Comparison of ENCODE assay signal across 9 cellular contexts in the genomic region with DNA sequence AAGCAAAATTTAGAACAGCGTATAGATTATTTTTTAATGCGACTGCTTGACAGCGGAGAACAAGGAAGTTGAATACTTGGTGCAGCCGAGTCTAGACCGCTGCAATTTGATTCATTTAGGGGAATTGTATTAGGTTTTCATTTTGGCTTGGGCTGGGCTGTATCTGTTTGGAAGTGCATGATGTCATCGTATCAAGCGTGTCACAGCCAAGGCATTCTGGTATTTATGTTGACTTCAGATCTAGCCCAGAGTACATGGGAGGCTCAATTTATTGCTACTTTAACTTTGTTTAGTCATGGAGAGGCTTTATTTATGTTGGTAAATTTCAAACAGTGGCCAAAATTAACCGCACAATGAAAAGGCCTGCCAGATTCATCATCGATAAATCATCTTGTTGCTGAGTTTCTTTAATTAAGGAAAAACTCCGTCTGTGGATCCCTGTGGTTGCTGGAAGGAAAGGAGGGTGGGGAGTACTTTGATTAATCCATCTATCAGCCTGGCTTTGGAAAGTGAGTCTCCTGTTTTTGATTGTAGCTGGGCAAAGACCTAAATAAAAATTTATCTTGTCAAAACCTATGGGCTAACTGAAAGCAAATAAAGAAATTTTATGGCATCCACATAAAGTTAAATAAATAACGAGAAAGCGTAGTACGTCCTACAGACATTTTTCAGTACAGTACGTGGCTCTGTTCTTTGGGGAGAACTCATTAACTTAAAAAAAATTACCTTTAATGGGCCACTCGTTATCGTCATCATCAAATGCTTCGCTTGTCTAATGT.
A peak's percentile ranks its signal among the peaks of the same experiment; 100 is the strongest.
DNase-seq lines count a peak whose midpoint lies in the region; ATAC-seq, FAIRE-seq and TF ChIP-seq lines count a peak whose summit lies in the region.
"Had no signal": no experiment of that assay in that cellular context is flagged by ENCODE, and none has a peak within 500 bp of the region (broad histone marks: within the 10 kb centered on the region; RNA-seq: fewer than 3 reads in every experiment).

No MANE protein-coding gene starts in this region.

- ATAC-seq in HepG2 (no peak), right lobe of liver (no peak), GM21526 (IDR thresholded peaks at IDR 0.05; ENCODE audit: low FRiP score, unreplicated experiment) (no peak), GM21825 (IDR thresholded peaks at IDR 0.05; ENCODE audit: unreplicated experiment) (no peak)
- ATAC-seq in stimulated activated memory B cell treated with anti-CD40 and anti-IgM and Interleukin-4, amounts not matched to agents 10 μg/mL and 1 μg/mL and 100 μg/mL, for 72 hours: no peak

- no peak overlapping the region for H3K4me3 ChIP-seq in HepG2 (replicated peaks in 1 of 3; ENCODE audit: insufficient read depth in 1 of 3, low read depth in 2 of 3, low read length in 3 of 3)
- H3K4me3 ChIP-seq in right lobe of liver: no peak overlapping the region
- H3K4me3 ChIP-seq in mammary epithelial cell (replicated peaks in 1 of 3; ENCODE audit: insufficient read depth in 1 of 3, low read depth in 2 of 3, low read length in 3 of 3): no peak overlapping the region

- TF ChIP-seq RAD21 in HepG2 (CRISPR knock-in tag; IDR thresholded peaks at IDR 0.05): no peak

- peak overlapping the region; percentile 97 for H3K27ac Mint-ChIP-seq in mesothelial cell of epicardium
- H3K27ac Mint-ChIP-seq in stimulated activated memory B cell treated with anti-CD40 and anti-IgM and Interleukin-4, amounts not matched to agents 10 μg/mL and 1 μg/mL and 100 μg/mL, for 72 hours: no peak overlapping the region

- no peaks in the 10 kb centered on the region for H3K27me3 Mint-ChIP-seq in mesothelial cell of epicardium (ENCODE audit: low read depth)
- peaks cover 36% of the 10 kb centered on the region for H3K27me3 Mint-ChIP-seq in stimulated activated memory B cell treated with anti-CD40 and anti-IgM and Interleukin-4, amounts not matched to agents 10 μg/mL and 1 μg/mL and 100 μg/mL, for 72 hours

- no peaks in the 10 kb centered on the region for H3K9me3 ChIP-seq in HepG2 (ENCODE audit: low read length)
- no peaks in the 10 kb centered on the region for H3K9me3 ChIP-seq in right lobe of liver
- no peaks in the 10 kb centered on the region for H3K9me3 ChIP-seq in mammary epithelial cell (replicated peaks; ENCODE audit: insufficient read depth, low read length)

- TF ChIP-seq EP300 in HepG2 (IDR thresholded peaks at IDR 0.05; ENCODE audit: low read depth in 2 of 2, low read length in 2 of 2) (no peak), HepG2 (CRISPR knock-in tag; IDR thresholded peaks at IDR 0.05; ENCODE audit: borderline replicate concordance) (no peak)

- H2AFZ ChIP-seq in HepG2 (ENCODE audit: low read length) (no peak overlapping the region), mammary epithelial cell (ENCODE audit: low read depth, low read length) (no peak overlapping the region)

- no peak for FAIRE-seq in HepG2 (lab: Jason Lieb, UNC)

- TF ChIP-seq CTCF in HepG2 (CRISPR knock-in tag; IDR thresholded peaks at IDR 0.05) (no peak), right lobe of liver (IDR thresholded peaks at IDR 0.05) (no peak), mammary epithelial cell (conservative IDR thresholded peaks at IDR 0.05 in 1 of 2, IDR thresholded peaks at IDR 0.05 in 1 of 2; ENCODE audit: extremely low read depth in 1 of 2, insufficient read depth in 1 of 2, low read depth in 1 of 2, low read length in 2 of 2) (no peak), mesothelial cell of epicardium (IDR thresholded peaks at IDR 0.05; ENCODE audit: unreplicated experiment) (no peak)

- H3K4me1 ChIP-seq in HepG2 (ENCODE audit: insufficient read depth, low read length) (peaks cover 8% of the 10 kb centered on the region), right lobe of liver (no peaks in the 10 kb centered on the region), mammary epithelial cell (ENCODE audit: insufficient read depth, low read length) (no peaks in the 10 kb centered on the region)

- intact Hi-C loops in HepG2 (cut with micrococcal nuclease; ENCODE audit: unreplicated experiment): no loop called here
- intact Hi-C loops in right lobe of liver (cut with DNase I): no loop called here
- intact Hi-C loops in mammary epithelial cell (cut with micrococcal nuclease): no loop called here

- H3K9ac ChIP-seq in HepG2 (ENCODE audit: insufficient read depth, low read depth, low read length) (no peak overlapping the region), mammary epithelial cell (ENCODE audit: insufficient read depth, low read length) (no peak overlapping the region)

- no peak for TF ChIP-seq POLR2A in HepG2 (IDR thresholded peaks at IDR 0.05; ENCODE audit: insufficient read depth in 1 of 2, low read depth in 2 of 2, low read length in 2 of 2)
- TF ChIP-seq POLR2A in right lobe of liver (IDR thresholded peaks at IDR 0.05): no peak

- POLR2A ChIA-PET in HepG2 (lab: Yijun Ruan, JAX): no interaction called here

- H3K9me3 Mint-ChIP-seq in mesothelial cell of epicardium: no peaks in the 10 kb centered on the region
- no peaks in the 10 kb centered on the region for H3K9me3 Mint-ChIP-seq in stimulated activated memory B cell treated with anti-CD40 and anti-IgM and Interleukin-4, amounts not matched to agents 10 μg/mL and 1 μg/mL and 100 μg/mL, for 72 hours

- H3K4me1 Mint-ChIP-seq in mesothelial cell of epicardium: peaks cover 71% of the 10 kb centered on the region
- peaks cover 8% of the 10 kb centered on the region for H3K4me1 Mint-ChIP-seq in stimulated activated memory B cell treated with anti-CD40 and anti-IgM and Interleukin-4, amounts not matched to agents 10 μg/mL and 1 μg/mL and 100 μg/mL, for 72 hours

- no peaks in the 10 kb centered on the region for H4K20me1 ChIP-seq in HepG2 (ENCODE audit: insufficient read depth, low read length)
- no peaks in the 10 kb centered on the region for H4K20me1 ChIP-seq in mammary epithelial cell (ENCODE audit: insufficient read depth, low read length)

- H3K79me2 ChIP-seq in HepG2 (ENCODE audit: insufficient read depth, low read length): no peaks in the 10 kb centered on the region
- no peaks in the 10 kb centered on the region for H3K79me2 ChIP-seq in mammary epithelial cell (ENCODE audit: insufficient read depth, low read length)

- CTCF ChIA-PET in HepG2 (lab: Yijun Ruan, JAX; ENCODE audit: low intra/inter-chr PET ratio, low total read pairs) (no interaction called here), mammary epithelial cell (lab: Charles Lee; ENCODE audit: low non-redundant PET) (no interaction called here)

- H3K4me3 Mint-ChIP-seq in mesothelial cell of epicardium: peak overlapping the region; percentile 9
- H3K4me3 Mint-ChIP-seq in stimulated activated memory B cell treated with anti-CD40 and anti-IgM and Interleukin-4, amounts not matched to agents 10 μg/mL and 1 μg/mL and 100 μg/mL, for 72 hours: no peak overlapping the region

- H3K4me2 ChIP-seq in HepG2 (ENCODE audit: low read depth, low read length) (no peak overlapping the region), mammary epithelial cell (ENCODE audit: insufficient read depth, low read depth, low read length) (no peak overlapping the region)

- dilution Hi-C loops in mammary epithelial cell (cut with HindIII; ENCODE audit: low sequenced_read_pairs): no loop called here

- peaks cover 7% of the 10 kb centered on the region for H3K36me3 Mint-ChIP-seq in mesothelial cell of epicardium
- no peaks in the 10 kb centered on the region for H3K36me3 Mint-ChIP-seq in stimulated activated memory B cell treated with anti-CD40 and anti-IgM and Interleukin-4, amounts not matched to agents 10 μg/mL and 1 μg/mL and 100 μg/mL, for 72 hours

- WGBS in HepG2 (ENCODE audit: low lambda C conversion rate): 47% methylated on average over 17 of the region's 17 CpGs
- WGBS in right lobe of liver (ENCODE audit: insufficient coverage, low coverage, low lambda C conversion rate, missing lambda C conversion rate): 73% methylated on average over 17 of the region's 17 CpGs
- WGBS in mammary epithelial cell (ENCODE audit: low coverage, missing lambda C conversion rate): 43% methylated on average over 17 of the region's 17 CpGs

- no peak overlapping the region for H3K27ac ChIP-seq in HepG2 (ENCODE audit: extremely low read length, insufficient read depth, low read length)
- no peak overlapping the region for H3K27ac ChIP-seq in right lobe of liver
- H3K27ac ChIP-seq in mammary epithelial cell (ENCODE audit: insufficient read depth, low read depth, low read length): no peak overlapping the region

- H3K27me3 ChIP-seq in HepG2 (ENCODE audit: control insufficient read depth in 1 of 2, insufficient read depth in 2 of 2, low read length in 2 of 2): peaks cover 1 to 13% of the 10 kb centered on the region in 2 experiments; a peak in 2 of 5 replicates
- H3K27me3 ChIP-seq in right lobe of liver: no peaks in the 10 kb centered on the region
- H3K27me3 ChIP-seq in mammary epithelial cell (ENCODE audit: insufficient read depth, low read length): no peaks in the 10 kb centered on the region

- H3K36me3 ChIP-seq in HepG2 (replicated peaks in 1 of 2; ENCODE audit: control insufficient read depth in 1 of 2, insufficient read depth in 2 of 2, low read length in 2 of 2) (no peaks in the 10 kb centered on the region), right lobe of liver (no peaks in the 10 kb centered on the region), mammary epithelial cell (ENCODE audit: insufficient read depth, low read length) (no peaks in the 10 kb centered on the region)

- no peak for DNase-seq in HepG2 (ENCODE audit: low spot score)
- DNase-seq in right lobe of liver: no peak
- peak; percentile 78 for DNase-seq in mammary epithelial cell
- DNase-seq in mesothelial cell of epicardium (ENCODE audit: low spot score in 2 of 2, unreplicated experiment in 2 of 2): no peak
- no peak for DNase-seq in NCI-H526 (lab: John Stamatoyannopoulos, UW)
- DNase-seq: SIG-M5 had no signal

- BruUV-seq in HepG2 (replicated peaks; lab: Mats Ljungman, UMichigan) (no TSS peak), mammary epithelial cell (replicated peaks; lab: Mats Ljungman, UMichigan) (no TSS peak)

- in situ Hi-C loops in HepG2 (cut with HindIII; ENCODE audit: extremely low pct_ligation_motif_present, low pct_unique_long_range_greater_than_20kb): no loop called here
- in situ Hi-C loops in mammary epithelial cell (cut with MboI; ENCODE audit: low sequenced_read_pairs in 2 of 2): no loop called here

TF ChIP-seq in HepG2, 621 proteins besides CTCF, POLR2A, EP300 and RAD21:
- TF ChIP-seq CREB1 (IDR thresholded peaks at IDR 0.05) (peak; percentile 50; the same call in 1 of the 2 replicates), CREB1 (CRISPR knock-in tag; IDR thresholded peaks at IDR 0.05) (no peak), ZNF24 (IDR thresholded peaks at IDR 0.05) (no peak), ATF7 (IDR thresholded peaks at IDR 0.05) (peak; percentile 93), ATF7 (CRISPR knock-in tag; IDR thresholded peaks at IDR 0.05) (no peak)
